8 cellular contexts compared by ENCODE assay signal in the genomic region with DNA sequence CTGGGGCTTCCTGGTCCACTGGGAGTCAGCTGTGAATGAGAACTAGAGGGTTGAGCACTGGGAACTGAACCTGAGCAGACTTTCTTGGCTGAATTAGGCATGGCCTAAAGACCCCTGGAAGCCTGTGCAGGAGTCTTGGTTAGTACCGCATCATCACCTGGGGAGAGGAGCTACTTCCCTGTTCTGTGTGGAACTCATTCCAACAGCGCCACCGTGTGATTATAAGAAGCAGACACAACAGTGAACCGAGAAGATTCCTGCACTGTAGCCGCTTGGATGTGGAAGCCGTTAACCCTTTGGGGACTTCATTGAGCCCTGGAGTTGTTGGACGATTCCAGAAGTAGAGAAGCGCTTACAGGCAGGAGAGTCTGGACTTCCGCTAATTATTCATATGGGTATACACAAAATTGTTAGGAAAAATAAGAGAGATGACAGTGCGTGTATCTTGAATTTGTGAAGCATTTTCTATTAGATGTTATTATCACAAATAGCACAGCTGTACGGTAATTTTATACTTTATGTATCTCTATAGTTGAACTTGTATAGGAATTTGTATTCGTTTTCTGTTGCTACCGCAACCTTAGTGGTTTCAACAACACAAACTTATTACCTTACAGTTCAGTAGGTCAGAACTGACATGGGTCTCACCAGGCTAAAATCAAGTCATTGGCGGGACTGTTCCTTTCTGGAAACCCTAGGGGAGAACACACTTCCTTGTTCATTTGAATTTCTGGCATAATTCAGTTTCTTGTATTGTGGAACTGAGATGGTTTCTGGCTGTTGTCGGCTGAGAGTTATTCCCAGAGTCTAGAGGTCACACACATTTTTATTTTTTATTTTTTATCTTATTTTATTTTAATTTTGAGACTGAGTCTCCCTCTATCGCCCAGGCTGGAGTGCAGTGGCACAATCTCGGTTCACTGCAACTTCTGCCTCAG.
A peak's percentile ranks its signal among the peaks of the same experiment; 100 is the strongest.
DNase-seq lines count a peak whose midpoint lies in the region; ATAC-seq, FAIRE-seq and TF ChIP-seq lines count a peak whose summit lies in the region.

No MANE protein-coding gene starts in this region.

- CTCF ChIA-PET in activated CD8-positive, alpha-beta T cell treated with anti-CD3 and anti-CD28 coated beads for 36 hours (lab: Charles Lee) = interaction anchor here (0.6 to 2.0 kb wide), 23 partner anchors 10 to 746 kb away, joined by 3 to 14 read pairs (median 4); no protein-coding TSS in a partner anchor
- CTCF ChIA-PET in H1 (lab: Charles Lee; ENCODE audit: partially characterized antibody) = interaction anchor here (0.7 to 2.0 kb wide), 18 partner anchors 9 to 746 kb away, joined by 3 to 20 read pairs (median 5); no protein-coding TSS in a partner anchor

- no peak overlapping the region for H2BK20ac ChIP-seq in H1 (ENCODE audit: low read length)

- H3K36me3 Mint-ChIP-seq in activated CD8-positive, alpha-beta T cell treated with anti-CD3 and anti-CD28 coated beads for 36 hours (ENCODE audit: low read depth) = no peaks in the 10 kb centered on the region

- no peaks in the 10 kb centered on the region for H3K79me2 ChIP-seq in H1 (ENCODE audit: control insufficient read depth in 1 of 2, insufficient read depth in 2 of 2, low read length in 2 of 2)
- H3K79me2 ChIP-seq in mesendoderm (ENCODE audit: control insufficient read depth, insufficient read depth, low read length) = no peaks in the 10 kb centered on the region

- no peaks in the 10 kb centered on the region for H3K36me3 ChIP-seq in H1 (ENCODE audit: control insufficient read depth in 2 of 4, insufficient read depth in 4 of 4, low read length in 3 of 4)
- H3K36me3 ChIP-seq in mesendoderm (ENCODE audit: control insufficient read depth, insufficient read depth, low read length) = no peaks in the 10 kb centered on the region

- H2BK12ac ChIP-seq in H1 (ENCODE audit: low read depth, low read length) = no peak overlapping the region

- TF ChIP-seq EP300 in H1 (IDR thresholded peaks at IDR 0.05; ENCODE audit: borderline replicate concordance in 1 of 2, low read depth in 2 of 2, low read length in 2 of 2) = no peak

- peak overlapping the region; percentile 66; the same call in 1 of the 2 replicates for H2AFZ ChIP-seq in H1 (ENCODE audit: low read length)

- FAIRE-seq in H1 (lab: Jason Lieb, UNC) = peak; percentile 90

- H3K79me1 ChIP-seq in H1 (ENCODE audit: low read depth, low read length) (no peaks in the 10 kb centered on the region), mesendoderm (ENCODE audit: low read length) (no peaks in the 10 kb centered on the region)

- no peak overlapping the region for H2BK5ac ChIP-seq in H1 (ENCODE audit: low read depth, low read length)
- H2BK5ac ChIP-seq in mesendoderm (ENCODE audit: low read length) = no peak overlapping the region

- H3K9ac ChIP-seq in H1 (replicated peaks in 1 of 4; ENCODE audit: extremely low read depth in 1 of 4, low read depth in 3 of 4, low read length in 3 of 4) = no peak overlapping the region
- H3K9ac ChIP-seq in mesendoderm (ENCODE audit: low read length) = no peak overlapping the region

- TF ChIP-seq RAD21 in H1 (IDR thresholded peaks at IDR 0.05 in 1 of 2, conservative IDR thresholded peaks at IDR 0.05 in 1 of 2; ENCODE audit: low read depth in 2 of 2, low read length in 2 of 2) = peak; percentile 96 to 99

- H3K27ac Mint-ChIP-seq in activated CD8-positive, alpha-beta T cell treated with anti-CD3 and anti-CD28 coated beads for 36 hours = no peak overlapping the region

- intact Hi-C loops in activated CD8-positive, alpha-beta T cell treated with anti-CD3 and anti-CD28 coated beads for 36 hours (cut with micrococcal nuclease) = loop anchor here (5.0 to 10.0 kb wide), 3 partner anchors 341 to 749 kb away; no protein-coding TSS in a partner anchor

- no peak overlapping the region for H2BK120ac ChIP-seq in H1 (replicated peaks; ENCODE audit: low read depth, low read length)
- no peak overlapping the region for H2BK120ac ChIP-seq in mesendoderm (ENCODE audit: low read depth, low read length)

- H3K4ac ChIP-seq in H1 (replicated peaks; ENCODE audit: insufficient read length, low read depth, low read length) = no peak overlapping the region
- no peak overlapping the region for H3K4ac ChIP-seq in mesendoderm (ENCODE audit: low read depth, low read length)

- ATAC-seq in GM19463 (IDR thresholded peaks at IDR 0.05; ENCODE audit: unreplicated experiment) (peak; percentile 100), HG03521 (IDR thresholded peaks at IDR 0.05; ENCODE audit: unreplicated experiment) (peak; percentile 99)
- peak; percentile 99 for ATAC-seq in activated CD8-positive, alpha-beta T cell treated with anti-CD3 and anti-CD28 coated beads for 36 hours

- H3K4me1 ChIP-seq in H1 (replicated peaks in 1 of 4; ENCODE audit: control insufficient read depth in 3 of 4, insufficient read depth in 4 of 4, low read length in 3 of 4) = no peaks in the 10 kb centered on the region
- H3K4me1 ChIP-seq in mesendoderm (ENCODE audit: control insufficient read depth, low read depth, low read length) = no peaks in the 10 kb centered on the region

- no peak overlapping the region for H3K23ac ChIP-seq in H1 (ENCODE audit: insufficient read length)
- no peak overlapping the region for H3K23ac ChIP-seq in mesendoderm (ENCODE audit: low read length)

- H3K27me3 Mint-ChIP-seq in activated CD8-positive, alpha-beta T cell treated with anti-CD3 and anti-CD28 coated beads for 36 hours = no peaks in the 10 kb centered on the region

- H3K27ac ChIP-seq in H1 (ENCODE audit: low read depth, low read length) = no peak overlapping the region
- no peak overlapping the region for H3K27ac ChIP-seq in mesendoderm (ENCODE audit: low read depth, low read length)

- no peak overlapping the region for H3K4me3 Mint-ChIP-seq in activated CD8-positive, alpha-beta T cell treated with anti-CD3 and anti-CD28 coated beads for 36 hours

- no peaks in the 10 kb centered on the region for H4K20me1 ChIP-seq in H1 (replicated peaks in 1 of 2; ENCODE audit: control insufficient read depth in 1 of 2, insufficient read depth in 2 of 2, low read length in 2 of 2)

- H3K9me3 ChIP-seq in H1 (ENCODE audit: insufficient read depth in 2 of 2, low read depth in 1 of 2, low read length in 1 of 2) = no peaks in the 10 kb centered on the region

- no peak overlapping the region for H4K91ac ChIP-seq in H1 (replicated peaks; ENCODE audit: insufficient read length, low read length)

- H3K18ac ChIP-seq in H1 (ENCODE audit: extremely low read depth, low read length) (no peak overlapping the region), mesendoderm (ENCODE audit: low read length) (peak overlapping the region; percentile 68)

- no peak overlapping the region for H3K4me2 ChIP-seq in H1 (ENCODE audit: insufficient read depth in 1 of 2, low read depth in 2 of 2, low read length in 2 of 2)
- no peak overlapping the region for H3K4me2 ChIP-seq in mesendoderm (ENCODE audit: low read length)

- no peaks in the 10 kb centered on the region for H3K4me1 Mint-ChIP-seq in activated CD8-positive, alpha-beta T cell treated with anti-CD3 and anti-CD28 coated beads for 36 hours (ENCODE audit: low read depth)

- no peak overlapping the region for H3K14ac ChIP-seq in H1 (ENCODE audit: insufficient read length)

- H3K23me2 ChIP-seq in H1 (ENCODE audit: low read depth, low read length) = no peaks in the 10 kb centered on the region

- H3K27me3 ChIP-seq in H1 (replicated peaks in 1 of 4; ENCODE audit: control insufficient read depth in 3 of 4, extremely low read depth in 1 of 4, insufficient read depth in 3 of 4, low read length in 3 of 4) = no peaks in the 10 kb centered on the region
- H3K27me3 ChIP-seq in mesendoderm (ENCODE audit: insufficient read depth, low read length, poor library complexity) = no peaks in the 10 kb centered on the region

- POLR2A ChIA-PET in activated CD8-positive, alpha-beta T cell treated with anti-CD3 and anti-CD28 coated beads for 36 hours (lab: Charles Lee) = interaction anchor here (0.6 kb wide), 1 partner anchor 130 kb away, joined by 3 read pairs; no protein-coding TSS in a partner anchor
- POLR2A ChIA-PET in H1 (lab: Charles Lee; ENCODE audit: partially characterized antibody) = no interaction called here

- TF ChIP-seq CTCF in activated CD8-positive, alpha-beta T cell treated with anti-CD3 and anti-CD28 coated beads for 36 hours (IDR thresholded peaks at IDR 0.05) = peak; percentile 77
- TF ChIP-seq CTCF in H1 (IDR thresholded peaks at IDR 0.05; ENCODE audit: control extremely low read depth in 1 of 3, insufficient read depth in 1 of 3, low read depth in 1 of 3, low read length in 3 of 3) = peak; percentile 51 to 93 (median 91)

- WGBS in H1 (ENCODE audit: extremely low coverage in 1 of 2, insufficient coverage in 1 of 2, insufficient read length in 1 of 2, insufficient replicate concordance in 2 of 2, low coverage in 1 of 2, low lambda C conversion rate in 2 of 2, missing lambda C conversion rate in 1 of 2), 2 experiments = 47% methylated on average over 17 of the region's 17 CpGs; no CpG with 5 or more reads in 1 of the 2 experiments
- WGBS in mesendoderm (ENCODE audit: extremely low coverage, insufficient coverage, low lambda C conversion rate) = no CpG with 5 or more reads among the region's 17 CpGs

- H3K4me3 ChIP-seq in H1 (ENCODE audit: extremely low read depth in 1 of 4, insufficient read depth in 2 of 4, low read depth in 3 of 4, low read length in 4 of 4) = no peak overlapping the region
- H3K4me3 ChIP-seq in mesendoderm (ENCODE audit: low read length) = no peak overlapping the region

- H2AK5ac ChIP-seq in H1 (ENCODE audit: low read depth, low read length) (no peak overlapping the region), mesendoderm (ENCODE audit: low read length) (no peak overlapping the region)

- DNase-seq in COLO829 (ENCODE audit: low spot score) = peak; percentile 78
- peak; percentile 48 for DNase-seq in NCI-H748 treated with DMSO at 0.1 percent for 48 hours (lab: John Stamatoyannopoulos, UW)
- DNase-seq in activated CD8-positive, alpha-beta T cell treated with anti-CD3 and anti-CD28 coated beads for 36 hours = peak; percentile 68
- DNase-seq in H1 (ENCODE audit: low read depth in 1 of 2, low spot score in 2 of 2) = peak; percentile 39 to 52
- peak; percentile 96 for DNase-seq in mesendoderm
- DNase-seq in stimulated activated CD8-positive, alpha-beta memory T cell treated with anti-CD3 and anti-CD28 coated beads, Interleukin-4, amount 100 ng/mL, for 48 hours = peak; percentile 63

- no peak overlapping the region for H4K8ac ChIP-seq in H1 (ENCODE audit: extremely low read depth, insufficient read depth, low read length)
- H4K8ac ChIP-seq in mesendoderm (ENCODE audit: low read depth, low read length) = no peak overlapping the region

- no peaks in the 10 kb centered on the region for H3K9me3 Mint-ChIP-seq in activated CD8-positive, alpha-beta T cell treated with anti-CD3 and anti-CD28 coated beads for 36 hours

- no peak for TF ChIP-seq POLR2A in H1 (IDR thresholded peaks at IDR 0.05; ENCODE audit: control extremely low read depth in 1 of 2, low read depth in 2 of 2, low read length in 2 of 2)

- H2BK15ac ChIP-seq in H1 (ENCODE audit: low read length) (no peak overlapping the region), mesendoderm (replicated peaks; ENCODE audit: low read depth) (no peak overlapping the region)

- H4K5ac ChIP-seq in H1 (ENCODE audit: insufficient read length, low read depth, low read length) (no peak overlapping the region), mesendoderm (ENCODE audit: low read length) (no peak overlapping the region)

- H3K56ac ChIP-seq in H1 (replicated peaks; ENCODE audit: insufficient read length, low read depth, low read length) (no peak overlapping the region), mesendoderm (ENCODE audit: low read length) (no peak overlapping the region)

Comparison
In these comparisons a context has a peak if more than half of its experiments do, and no peak if none do; other contexts are left out.
1. DNase-seq: peak in every context shown above with its lines; median percentile 96 in mesendoderm; 78 in COLO829; 68 in activated CD8-positive, alpha-beta T cell treated with anti-CD3 and anti-CD28 coated beads for 36 hours; 63 in stimulated activated CD8-positive, alpha-beta memory T cell treated with anti-CD3 and anti-CD28 coated beads, Interleukin-4, amount 100 ng/mL, for 48 hours; 48 in NCI-H748 treated with DMSO at 0.1 percent for 48 hours; 46 in H1.